In the genomic region with DNA sequence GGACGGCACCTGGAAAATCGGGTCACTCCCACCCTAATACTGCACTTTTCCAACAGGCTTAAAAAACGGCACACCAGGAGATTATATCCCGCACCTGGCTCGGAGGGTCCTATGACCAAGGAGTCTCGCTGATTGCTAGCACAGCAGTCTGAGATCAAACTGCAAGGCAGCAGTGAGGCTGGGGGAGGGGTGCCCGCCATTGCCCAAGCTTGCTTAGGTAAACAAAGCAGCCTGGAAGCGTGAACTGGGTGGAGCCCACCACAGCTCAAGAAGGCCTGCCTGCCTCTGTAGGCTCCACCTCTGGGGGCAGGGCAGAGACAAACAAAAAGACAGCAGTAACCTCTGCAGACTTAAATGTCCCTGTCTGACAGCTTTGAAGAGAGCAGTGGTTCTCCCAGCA, we compare ENCODE assay signal across 7 cellular contexts. TPM values are rescaled to one million over a fixed set of nuclear protein-coding genes. Genes with fewer than 3 reads are reported as not detected.
"Had no signal": no experiment of that assay in that cellular context is flagged by ENCODE, and none has a peak within 500 bp of the region (broad histone marks: within the 10 kb centered on the region; RNA-seq: fewer than 3 reads in every experiment).

No MANE protein-coding gene starts in this region.

RNA-seq across cellular contexts. Expression of gene CAPZA3, which starts 47.5 kb away (rescaled TPM):
- total RNA-seq: GM23248, GM23338, H1, H4, H7, H9, HFFc6 had no signal
- polyA plus RNA-seq: GM23248, GM23338, H1 had no signal

RNA-seq across cellular contexts. Expression of gene PLCZ1, which starts 47.7 kb away (rescaled TPM):
- total RNA-seq: GM23248, GM23338, H1, H4, H7, H9, HFFc6 had no signal
- polyA plus RNA-seq: GM23248, GM23338, H1 had no signal
